Comparison of ENCODE assay signal across 12 cellular contexts in the genomic region with DNA sequence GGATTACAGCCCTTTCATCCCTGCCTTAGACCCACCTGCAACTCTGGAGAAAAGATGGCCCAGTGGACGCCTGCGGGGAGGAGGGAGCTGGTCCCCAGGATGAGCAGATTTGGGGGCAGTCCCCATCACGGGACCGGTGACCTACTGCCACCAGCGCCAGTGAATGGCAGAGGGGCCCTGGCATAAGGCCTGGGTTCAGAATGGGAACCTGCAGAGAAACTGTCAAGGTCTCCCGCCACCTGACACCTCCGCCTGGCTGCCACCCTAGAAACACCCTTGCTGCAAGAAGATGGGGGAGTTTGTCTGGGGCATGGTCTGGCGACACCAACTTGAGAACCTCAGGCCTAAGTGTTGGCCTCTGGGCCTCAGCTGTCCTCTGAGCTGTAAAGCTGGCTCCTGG.
A peak's percentile ranks its signal among the peaks of the same experiment; 100 is the strongest.
DNase-seq lines count a peak whose midpoint lies in the region; ATAC-seq and TF ChIP-seq lines count a peak whose summit lies in the region.
"Had no signal": no experiment of that assay in that cellular context is flagged by ENCODE, and none has a peak within 500 bp of the region (broad histone marks: within the 10 kb centered on the region; RNA-seq: fewer than 3 reads in every experiment).

No MANE protein-coding gene starts in this region.

- no peak for DNase-seq in CD8-positive, alpha-beta T cell
- no peak for DNase-seq in activated CD4-positive, alpha-beta T cell treated with anti-CD3 and anti-CD28 coated beads, Interleukin-2, amount 50 U/mL, for 4 hours
- DNase-seq: activated CD8-positive, alpha-beta memory T cell treated with anti-CD3 and anti-CD28 coated beads, Interleukin-2, amount 50 U/mL, for 4 hours; lower lobe of right lung; NCI-H1930 had no signal

- no peak overlapping the region for H3K4me3 ChIP-seq in CD8-positive, alpha-beta T cell (ENCODE audit: low read depth, low read length)
- H3K4me3 ChIP-seq in SU-DHL-6 (ENCODE audit: insufficient read depth, low read length, poor library complexity, severe bottlenecking), result no peak overlapping the region
- no peak overlapping the region for H3K4me3 ChIP-seq in gastroesophageal sphincter
- H3K4me3 ChIP-seq in rectal smooth muscle tissue (ENCODE audit: low read length), result no peak overlapping the region
- H3K4me3 ChIP-seq: lower lobe of right lung had no signal

- no peak overlapping the region for H3K27ac ChIP-seq in CD8-positive, alpha-beta T cell (ENCODE audit: low read depth, low read length)
- peak overlapping the region; percentile 29; the same call in 1 of the 2 replicates for H3K27ac ChIP-seq in SU-DHL-6 (ENCODE audit: low read depth, low read length)
- peak overlapping the region; percentile 79 to 94 (median 89) for H3K27ac ChIP-seq in gastroesophageal sphincter
- peak overlapping the region; percentile 89 for H3K27ac ChIP-seq in rectal smooth muscle tissue (ENCODE audit: low read depth, low read length)
- H3K27ac ChIP-seq: HL-60 had no signal

- no peaks in the 10 kb centered on the region; the same call in 1 of the 2 replicates for H4K20me1 ChIP-seq in SU-DHL-6 (ENCODE audit: low read depth, low read length)

- H3K9me3 ChIP-seq in CD8-positive, alpha-beta T cell (ENCODE audit: low read length), result no peaks in the 10 kb centered on the region
- H3K9me3 ChIP-seq in SU-DHL-6 (ENCODE audit: insufficient read depth, low read length) (no peaks in the 10 kb centered on the region), gastroesophageal sphincter (no peaks in the 10 kb centered on the region)
- H3K9me3 ChIP-seq: lower lobe of right lung had no signal

- no peaks in the 10 kb centered on the region for H3K9me2 ChIP-seq in SU-DHL-6 (replicated peaks; ENCODE audit: insufficient read depth, low read length)

- POLR2A ChIA-PET in CD8-positive, alpha-beta T cell (lab: Charles Lee), result interaction anchor here (0.7 to 2.0 kb wide), 4 partner anchors 8 to 469 kb away, joined by 3 to 6 read pairs (median 4); no protein-coding TSS in a partner anchor

- CTCF ChIA-PET in CD8-positive, alpha-beta T cell (lab: Charles Lee), result interaction anchor here (0.6 to 2.9 kb wide), 8 partner anchors 18 to 147 kb away, joined by 3 to 14 read pairs (median 4); no protein-coding TSS in a partner anchor

- peaks cover 61% of the 10 kb centered on the region for H3K36me3 Mint-ChIP-seq in CD8-positive, alpha-beta T cell

- H3F3A ChIP-seq in SU-DHL-6 (ENCODE audit: insufficient read depth), result peaks cover 14% of the 10 kb centered on the region

- peaks cover 100% of the 10 kb centered on the region for H3K79me2 ChIP-seq in SU-DHL-6 (ENCODE audit: insufficient read depth, low read length)

- WGBS in gastroesophageal sphincter (ENCODE audit: low coverage in 1 of 2), 2 donors, result 100% methylated on average over 1 of the region's 8 CpGs; no CpG with 5 or more reads in 1 of the 2 donors

- no peaks in the 10 kb centered on the region for H3K27me3 Mint-ChIP-seq in CD8-positive, alpha-beta T cell (ENCODE audit: low read depth)

- no peak for TF ChIP-seq POLR2A in gastroesophageal sphincter (IDR thresholded peaks at IDR 0.05)

- peaks cover 89% of the 10 kb centered on the region for H3K4me1 Mint-ChIP-seq in CD8-positive, alpha-beta T cell (ENCODE audit: low read depth)

- H3K4me3 Mint-ChIP-seq in CD8-positive, alpha-beta T cell, result peak overlapping the region; percentile 54

- no peak for TF ChIP-seq CTCF in CD8-positive, alpha-beta T cell (IDR thresholded peaks at IDR 0.05)
- no peak for TF ChIP-seq CTCF in SU-DHL-6 (IDR thresholded peaks at IDR 0.05; ENCODE audit: insufficient read depth, low read length, poor library complexity, severe bottlenecking)
- no peak for TF ChIP-seq CTCF in gastroesophageal sphincter (IDR thresholded peaks at IDR 0.05)

- intact Hi-C loops in CD8-positive, alpha-beta T cell (cut with DNase I, micrococcal nuclease), result loop anchor here in 1 of 2 experiments (5.0 kb wide), 2 partner anchors 44 to 144 kb away; no protein-coding TSS in a partner anchor

- no peak overlapping the region for H2AFZ ChIP-seq in SU-DHL-6 (ENCODE audit: low read depth, low read length, severe bottlenecking)

- H3K36me3 ChIP-seq in CD8-positive, alpha-beta T cell (ENCODE audit: insufficient read depth, low read length), result no peaks in the 10 kb centered on the region
- no peaks in the 10 kb centered on the region; the same call in 1 of the 2 replicates for H3K36me3 ChIP-seq in SU-DHL-6 (ENCODE audit: low read length)
- peaks cover 0 to under 1% of the 10 kb centered on the region in 2 donors for H3K36me3 ChIP-seq in gastroesophageal sphincter
- H3K36me3 ChIP-seq in rectal smooth muscle tissue (ENCODE audit: control insufficient read depth, insufficient read depth, low read length), result no peaks in the 10 kb centered on the region
- H3K36me3 ChIP-seq: lower lobe of right lung had no signal

- H3K9me3 Mint-ChIP-seq in CD8-positive, alpha-beta T cell, result no peaks in the 10 kb centered on the region

- H3K4me1 ChIP-seq in CD8-positive, alpha-beta T cell (ENCODE audit: insufficient read depth, low read length), result peaks cover 98% of the 10 kb centered on the region
- peaks cover 33 to 99% (median 94%) of the 10 kb centered on the region in 3 donors for H3K4me1 ChIP-seq in gastroesophageal sphincter
- peaks cover 82% of the 10 kb centered on the region for H3K4me1 ChIP-seq in rectal smooth muscle tissue (ENCODE audit: control insufficient read depth, insufficient read depth, low read length)

- ATAC-seq in CD8-positive, alpha-beta T cell, result no peak
- no peak for ATAC-seq in gastroesophageal sphincter
- no peak for ATAC-seq in GM18517 (IDR thresholded peaks at IDR 0.05; ENCODE audit: unreplicated experiment)
- no peak for ATAC-seq in GM18861 (IDR thresholded peaks at IDR 0.05; ENCODE audit: unreplicated experiment)
- no peak for ATAC-seq in GM19397 (IDR thresholded peaks at IDR 0.05; ENCODE audit: unreplicated experiment)
- ATAC-seq: lower lobe of right lung had no signal

- TF ChIP-seq EP300 in gastroesophageal sphincter (IDR thresholded peaks at IDR 0.05), result no peak

- no peak overlapping the region for H3K4me2 ChIP-seq in SU-DHL-6 (ENCODE audit: low read depth, low read length, poor library complexity, severe bottlenecking)

- no peaks in the 10 kb centered on the region for H3K27me3 ChIP-seq in CD8-positive, alpha-beta T cell (ENCODE audit: insufficient read depth, low read length)
- no peaks in the 10 kb centered on the region for H3K27me3 ChIP-seq in SU-DHL-6 (ENCODE audit: low read length)
- no peaks in the 10 kb centered on the region for H3K27me3 ChIP-seq in gastroesophageal sphincter
- no peaks in the 10 kb centered on the region for H3K27me3 ChIP-seq in rectal smooth muscle tissue (ENCODE audit: control insufficient read depth, insufficient read depth, low read length)

- H3K9ac ChIP-seq in SU-DHL-6 (ENCODE audit: low read length) (no peak overlapping the region), rectal smooth muscle tissue (ENCODE audit: low read length) (no peak overlapping the region)

- peak overlapping the region; percentile 99 for H3K27ac Mint-ChIP-seq in CD8-positive, alpha-beta T cell
